Comparison of ENCODE assay signal across 32 cellular contexts in genomic region chr1:189696297-189696696, GRCh38.
"Had no signal": no experiment of that assay in that cellular context is flagged by ENCODE, and none has a peak within 500 bp of the region (broad histone marks: within the 10 kb centered on the region; RNA-seq: fewer than 3 reads in every experiment).

No MANE protein-coding gene starts in this region.

- H3K27me3 Mint-ChIP-seq: naive B cell; naive thymus-derived CD8-positive, alpha-beta T cell; natural killer cell treated with Interleukin-12 subunit alpha and Interleukin-12 subunit beta and Interleukin-15 and Interleukin-18, amount 100 ng/mL, for 72 hours; progenitor cell of endocrine pancreas; stimulated activated memory B cell treated with anti-CD40 and anti-IgM and Interleukin-4, amounts not matched to agents 10 μg/mL and 1 μg/mL and 100 μg/mL, for 72 hours; stimulated activated naive CD8-positive, alpha-beta T cell treated with anti-CD3 and anti-CD28 coated beads, Interleukin-15, amount 100 ng/mL, for 72 hours; type B pancreatic cell had no signal

- H3K4me3 Mint-ChIP-seq: naive B cell; naive thymus-derived CD8-positive, alpha-beta T cell; natural killer cell treated with Interleukin-12 subunit alpha and Interleukin-12 subunit beta and Interleukin-15 and Interleukin-18, amount 100 ng/mL, for 72 hours; nephron progenitor cell; neural crest cell; stimulated activated memory B cell treated with anti-CD40 and anti-IgM and Interleukin-4, amounts not matched to agents 10 μg/mL and 1 μg/mL and 100 μg/mL, for 72 hours; stimulated activated naive CD8-positive, alpha-beta T cell treated with anti-CD3 and anti-CD28 coated beads, Interleukin-15, amount 100 ng/mL, for 72 hours; type B pancreatic cell had no signal

- H3K27ac Mint-ChIP-seq: naive B cell; naive thymus-derived CD8-positive, alpha-beta T cell; natural killer cell treated with Interleukin-12 subunit alpha and Interleukin-12 subunit beta and Interleukin-15 and Interleukin-18, amount 100 ng/mL, for 72 hours; nephron progenitor cell; progenitor cell of endocrine pancreas; stimulated activated memory B cell treated with anti-CD40 and anti-IgM and Interleukin-4, amounts not matched to agents 10 μg/mL and 1 μg/mL and 100 μg/mL, for 72 hours; stimulated activated naive CD8-positive, alpha-beta T cell treated with anti-CD3 and anti-CD28 coated beads, Interleukin-15, amount 100 ng/mL, for 72 hours; type B pancreatic cell had no signal

- H3K4me3 ChIP-seq: ovary, psoas muscle, right lobe of liver, skin epidermis, smooth muscle cell, spleen, suprapubic skin, thoracic aorta, thyroid gland, tibial nerve, upper lobe of right lung, uterus had no signal

- H3K9ac ChIP-seq: parathyroid adenoma had no signal

- H3K9me3 ChIP-seq: ovary, right lobe of liver, thoracic aorta, thyroid gland, tibial nerve, upper lobe of right lung, uterus had no signal

- H3K9me3 Mint-ChIP-seq: nephron progenitor cell, type B pancreatic cell had no signal

- H3K4me1 Mint-ChIP-seq: naive B cell; naive thymus-derived CD8-positive, alpha-beta T cell; nephron progenitor cell; neural crest cell; stimulated activated memory B cell treated with anti-CD40 and anti-IgM and Interleukin-4, amounts not matched to agents 10 μg/mL and 1 μg/mL and 100 μg/mL, for 72 hours; stimulated activated naive CD8-positive, alpha-beta T cell treated with anti-CD3 and anti-CD28 coated beads, Interleukin-15, amount 100 ng/mL, for 72 hours had no signal

- H2AFZ ChIP-seq: parathyroid adenoma had no signal

- H3K36me3 ChIP-seq: ovary, right lobe of liver, spleen, suprapubic skin, thoracic aorta, thyroid gland, tibial nerve, upper lobe of right lung, uterus had no signal

- H3K36me3 Mint-ChIP-seq: naive B cell; stimulated activated memory B cell treated with anti-CD40 and anti-IgM and Interleukin-4, amounts not matched to agents 10 μg/mL and 1 μg/mL and 100 μg/mL, for 72 hours; type B pancreatic cell had no signal

- ATAC-seq: naive thymus-derived CD8-positive, alpha-beta T cell; natural killer cell treated with Interleukin-12 subunit alpha and Interleukin-12 subunit beta and Interleukin-15 and Interleukin-18, amount 100 ng/mL, for 72 hours; psoas muscle; right cardiac atrium; right lobe of liver; stimulated activated memory B cell treated with anti-CD40 and anti-IgM and Interleukin-4, amounts not matched to agents 10 μg/mL and 1 μg/mL and 100 μg/mL, for 72 hours; stimulated activated naive CD8-positive, alpha-beta T cell treated with anti-CD3 and anti-CD28 coated beads, Interleukin-15, amount 100 ng/mL, for 72 hours; stimulated activated naive CD8-positive, alpha-beta T cell treated with anti-CD3 and anti-CD28 coated beads, Interleukin-15, Interleukin-2, amounts not matched to agents 100 U/mL and 50 U/mL, for 24 hours; upper lobe of right lung had no signal

- H3K27me3 ChIP-seq: ovary, right lobe of liver, spleen, suprapubic skin, thyroid gland, tibial nerve, upper lobe of right lung, uterus had no signal

- H3K4me2 ChIP-seq: smooth muscle cell had no signal

- H3K27ac ChIP-seq: ovary, parathyroid adenoma, psoas muscle, right lobe of liver, skin epidermis, spleen, suprapubic skin, thoracic aorta, thyroid gland, tibial nerve, upper lobe of right lung, uterus had no signal

- H3K4me1 ChIP-seq: parathyroid adenoma, psoas muscle, right lobe of liver, spleen, suprapubic skin, thyroid gland, tibial nerve, upper lobe of right lung, uterus had no signal

- DNase-seq: naive B cell; naive thymus-derived CD8-positive, alpha-beta T cell; nephron progenitor cell; occipital lobe; ovary; psoas muscle; right lobe of liver; spleen; stimulated activated CD4-positive, alpha-beta T cell treated with anti-CD3 and anti-CD28 coated beads, Interleukin-12 subunit alpha, Interleukin-12 subunit beta, amount 100 ng/mL, for 4 hours; stimulated activated CD4-positive, alpha-beta T cell treated with anti-CD3 and anti-CD28 coated beads, Interleukin-1b, Interleukin-23, amount 100 ng/mL, for 48 hours; stimulated activated CD4-positive, alpha-beta T cell treated with anti-CD3 and anti-CD28 coated beads, Interleukin-4, amount 100 ng/mL, for 1 hour; stimulated activated CD4-positive, alpha-beta T cell treated with anti-CD3 and anti-CD28 coated beads, Interleukin-4, amount 100 ng/mL, for 4 hours; stimulated activated CD8-positive, alpha-beta memory T cell treated with anti-CD3 and anti-CD28 coated beads, Interleukin-4, amount 100 ng/mL, for 48 hours; stimulated activated naive CD4-positive, alpha-beta T cell; stimulated activated naive CD8-positive, alpha-beta T cell treated with anti-CD3 and anti-CD28 coated beads, Interleukin-15, amount 100 ng/mL, for 72 hours; stimulated activated naive CD8-positive, alpha-beta T cell treated with anti-CD3 and anti-CD28 coated beads, Interleukin-15, Interleukin-2, amounts not matched to agents 100 U/mL and 50 U/mL, for 24 hours; substantia nigra; thyroid gland; upper lobe of right lung; uterus had no signal
